ENCODE assay signal across 1 cellular context in genomic region chr3:150180349-150180748, GRCh38.
A peak's percentile ranks its signal among the peaks of the same experiment; 100 is the strongest.
TF ChIP-seq lines count a peak whose summit lies in the region.

No MANE protein-coding gene starts in this region.

TF ChIP-seq in SK-N-SH, 30 proteins besides CTCF, POLR2A, EP300 and RAD21 (continued from another document):
- TF ChIP-seq, protein P1, sequence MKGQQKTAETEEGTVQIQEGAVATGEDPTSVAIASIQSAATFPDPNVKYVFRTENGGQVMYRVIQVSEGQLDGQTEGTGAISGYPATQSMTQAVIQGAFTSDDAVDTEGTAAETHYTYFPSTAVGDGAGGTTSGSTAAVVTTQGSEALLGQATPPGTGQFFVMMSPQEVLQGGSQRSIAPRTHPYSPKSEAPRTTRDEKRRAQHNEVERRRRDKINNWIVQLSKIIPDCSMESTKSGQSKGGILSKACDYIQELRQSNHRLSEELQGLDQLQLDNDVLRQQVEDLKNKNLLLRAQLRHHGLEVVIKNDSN (IDR thresholded peaks at IDR 0.05; ENCODE audit: borderline replicate concordance, low read depth), result no peak
- TF ChIP-seq PBX3 (IDR thresholded peaks at IDR 0.05) (peak; percentile 84), ELF1 (IDR thresholded peaks at IDR 0.05) (peak; percentile 11; the same call in 1 of the 2 replicates), YY1 (IDR thresholded peaks at IDR 0.05; ENCODE audit: low read depth) (no peak), SMC3 (IDR thresholded peaks at IDR 0.05; ENCODE audit: low read depth, low read length) (no peak), EZH2phosphoT487 (IDR thresholded peaks at IDR 0.05; ENCODE audit: borderline replicate concordance, low read depth) (no peak), RCOR1 (IDR thresholded peaks at IDR 0.05; ENCODE audit: low read length) (no peak), NFIC (IDR thresholded peaks at IDR 0.05; ENCODE audit: borderline replicate concordance) (peak; percentile 86), MXI1 (IDR thresholded peaks at IDR 0.05; ENCODE audit: low read depth, low read length) (no peak), POLR2AphosphoS5 (IDR thresholded peaks at IDR 0.05; ENCODE audit: low read depth, low read length) (peak; percentile 46; the same call in 1 of the 2 replicates), MEF2A (IDR thresholded peaks at IDR 0.05; ENCODE audit: borderline replicate concordance, low read depth) (no peak), SIN3A (IDR thresholded peaks at IDR 0.05; ENCODE audit: borderline replicate concordance, low read depth, low read length) (0 out of 2 replicates have a peak, but pooled peaks have one; percentile 33), JUND (IDR thresholded peaks at IDR 0.05) (peak; percentile 53; the same call in 1 of the 2 replicates), NRF1 (IDR thresholded peaks at IDR 0.05; ENCODE audit: low read depth, low read length) (no peak), MAX (IDR thresholded peaks at IDR 0.05; ENCODE audit: low read depth) (0 out of 2 replicates have a peak, but pooled peaks have one; percentile 18)
- TF ChIP-seq, protein P2, sequence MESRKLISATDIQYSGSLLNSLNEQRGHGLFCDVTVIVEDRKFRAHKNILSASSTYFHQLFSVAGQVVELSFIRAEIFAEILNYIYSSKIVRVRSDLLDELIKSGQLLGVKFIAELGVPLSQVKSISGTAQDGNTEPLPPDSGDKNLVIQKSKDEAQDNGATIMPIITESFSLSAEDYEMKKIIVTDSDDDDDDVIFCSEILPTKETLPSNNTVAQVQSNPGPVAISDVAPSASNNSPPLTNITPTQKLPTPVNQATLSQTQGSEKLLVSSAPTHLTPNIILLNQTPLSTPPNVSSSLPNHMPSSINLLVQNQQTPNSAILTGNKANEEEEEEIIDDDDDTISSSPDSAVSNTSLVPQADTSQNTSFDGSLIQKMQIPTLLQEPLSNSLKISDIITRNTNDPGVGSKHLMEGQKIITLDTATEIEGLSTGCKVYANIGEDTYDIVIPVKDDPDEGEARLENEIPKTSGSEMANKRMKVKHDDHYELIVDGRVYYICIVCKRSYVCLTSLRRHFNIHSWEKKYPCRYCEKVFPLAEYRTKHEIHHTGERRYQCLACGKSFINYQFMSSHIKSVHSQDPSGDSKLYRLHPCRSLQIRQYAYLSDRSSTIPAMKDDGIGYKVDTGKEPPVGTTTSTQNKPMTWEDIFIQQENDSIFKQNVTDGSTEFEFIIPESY (IDR thresholded peaks at IDR 0.05; ENCODE audit: borderline replicate concordance, low read depth), result no peak
